8 cellular contexts compared by ENCODE assay signal in the genomic region with DNA sequence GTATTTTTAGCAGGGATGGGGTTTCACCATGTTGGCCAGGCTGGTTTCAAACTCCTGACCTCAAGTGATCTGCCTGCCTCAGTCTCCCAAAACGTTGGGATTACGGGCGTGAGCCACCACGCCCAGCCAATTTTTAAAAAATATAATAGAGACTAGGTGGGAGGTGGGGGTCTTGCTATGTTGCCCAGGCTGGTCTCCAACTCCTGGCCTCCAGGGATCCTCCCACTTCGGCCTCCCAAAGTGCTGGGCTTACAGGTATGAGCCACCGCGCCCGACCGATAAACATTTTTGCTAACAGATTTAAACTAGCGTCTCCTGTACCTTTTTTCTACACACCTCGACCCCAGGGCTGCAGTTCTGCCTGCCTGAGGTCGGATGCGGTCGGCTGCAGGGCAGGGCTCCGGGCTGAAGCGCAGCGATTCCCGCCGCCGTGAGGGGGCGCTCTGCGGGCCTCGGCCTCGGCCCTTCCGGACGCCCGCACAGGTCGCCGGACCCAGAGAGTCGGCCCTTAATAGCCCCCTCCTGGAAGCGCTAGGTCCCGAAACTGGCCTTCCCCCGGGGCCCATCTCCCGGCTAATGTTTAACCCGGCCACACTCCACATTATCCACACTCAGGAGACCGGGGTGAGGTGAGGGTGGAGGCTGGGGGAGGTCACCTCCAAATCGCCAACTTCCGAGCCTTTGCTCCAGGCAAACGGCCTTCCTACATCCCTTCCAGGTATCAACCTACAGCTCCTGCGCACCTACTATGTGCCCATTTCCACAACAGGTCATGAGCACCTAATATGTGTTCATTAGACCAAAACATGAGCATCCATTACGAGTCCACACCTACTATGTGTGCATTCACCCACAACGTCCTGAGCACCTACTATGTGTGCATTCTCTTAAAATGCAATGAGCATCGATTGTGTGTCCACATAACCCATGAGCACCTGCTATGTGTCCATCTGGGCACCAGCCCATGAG. TPM values are rescaled to one million over a fixed set of nuclear protein-coding genes. Genes with fewer than 3 reads are reported as not detected.
DNase-seq lines count a peak whose midpoint lies in the region; ATAC-seq and TF ChIP-seq lines count a peak whose summit lies in the region.

No MANE protein-coding gene starts in this region.

- DNase-seq in heart right ventricle (peak in 1 of 2 donors; percentile 54), cardiac septum (ENCODE audit: low spot score) (no peak), NCI-H1930 (lab: John Stamatoyannopoulos, UW) (peak; percentile 61 to 81), colonic mucosa (peak; percentile 39), natural killer cell (no peak), posterior cingulate gyrus (no peak)

- H3K9me3 Mint-ChIP-seq in natural killer cell = no peaks in the 10 kb centered on the region

- 17 to 20% methylated on average over 43 of the region's 43 CpGs for WGBS in heart right ventricle, 2 donors

- peak overlapping the region; percentile 94 for H3K4me3 Mint-ChIP-seq in natural killer cell

- H3K4me3 ChIP-seq in heart right ventricle (peak overlapping the region in 2 of 10 donors; percentile 62 to 88), colonic mucosa (no peak overlapping the region)

- intact Hi-C loops in heart right ventricle (cut with DNase I) (no loop called here), cardiac septum (cut with DNase I) (loop anchor here (2.0 kb wide), 1 partner anchor 15 kb away; no protein-coding TSS in a partner anchor), colonic mucosa (cut with DNase I) (no loop called here), natural killer cell (cut with micrococcal nuclease) (no loop called here), posterior cingulate gyrus (cut with DNase I) (no loop called here)

- TF ChIP-seq CTCF in heart right ventricle (IDR thresholded peaks at IDR 0.05) (peak; percentile 15 to 73 (median 69)), colonic mucosa (IDR thresholded peaks at IDR 0.05) (peak; percentile 53), natural killer cell (IDR thresholded peaks at IDR 0.05) (peak; percentile 45)

- H3K27me3 ChIP-seq in heart right ventricle = peaks cover 0 to 44% (median 0%) of the 10 kb centered on the region in 7 donors
- H3K27me3 ChIP-seq in colonic mucosa = peaks cover 33% of the 10 kb centered on the region

- ATAC-seq in heart right ventricle (peak in 1 of 8 donors; percentile 19), natural killer cell (peak in 1 of 3 donors; percentile 24), GM19351 (IDR thresholded peaks at IDR 0.05; ENCODE audit: unreplicated experiment) (no peak), GM18517 (IDR thresholded peaks at IDR 0.05; ENCODE audit: unreplicated experiment) (no peak)

- H3K4me1 Mint-ChIP-seq in natural killer cell = peaks cover 11 to 13% of the 10 kb centered on the region in 2 donors

- no peak overlapping the region for H3K9ac ChIP-seq in colonic mucosa (ENCODE audit: low read depth in 2 of 2, low read length in 2 of 2)

- H3K36me3 ChIP-seq in heart right ventricle (no peaks in the 10 kb centered on the region), colonic mucosa (no peaks in the 10 kb centered on the region)

- H3K36me3 Mint-ChIP-seq in natural killer cell = no peaks in the 10 kb centered on the region

- H3K27me3 Mint-ChIP-seq in natural killer cell (ENCODE audit: low read depth in 2 of 2) = peaks cover 11 to 13% of the 10 kb centered on the region in 2 donors

- peaks cover 21 to 55% (median 48%) of the 10 kb centered on the region in 9 donors for H3K4me1 ChIP-seq in heart right ventricle
- peaks cover 11% of the 10 kb centered on the region for H3K4me1 ChIP-seq in colonic mucosa

- H3K27ac ChIP-seq in heart right ventricle (peak overlapping the region in 4 of 10 donors; percentile 87 to 98 (median 96)), colonic mucosa (no peak overlapping the region)

- H3K9me3 ChIP-seq in heart right ventricle (no peaks in the 10 kb centered on the region), colonic mucosa (no peaks in the 10 kb centered on the region)

- H3K27ac Mint-ChIP-seq in natural killer cell = peak overlapping the region; percentile 65 to 76

RNA-seq across cellular contexts. Expression of a gene that starts 2.0 kb away (rescaled TPM):
- 10 to 100 TPM in 8 of 10 donors, 1 to 10 TPM in 2; 9.0 to 16.9 (median 14.9) TPM for total RNA-seq in heart right ventricle
- polyA plus RNA-seq in heart right ventricle = 10 to 100 TPM in 1 of 2 donors, 1 to 10 TPM in 1; 6.9 to 13.1 TPM
- 31.4 TPM for total RNA-seq in cardiac septum
- total RNA-seq in colonic mucosa = 1 to 10 TPM in 1 of 2 donors, under 1 TPM in 1; 0.89 to 4.1 TPM
- total RNA-seq in natural killer cell = under 1 TPM in 2 of 3 donors, not detected in 1; 0.05 to 0.35 TPM

RNA-seq across cellular contexts. Expression of a gene that starts 37.3 kb away (rescaled TPM):
- total RNA-seq in heart right ventricle (10 to 100 TPM; 44.2 to 75.0 (median 55.6) TPM), cardiac septum (43.3 TPM), colonic mucosa (10 to 100 TPM; 28.2 to 43.6 TPM), natural killer cell (10 to 100 TPM; 29.4 to 42.7 (median 39.0) TPM)
- 100 to 1,000 TPM; 136 to 288 TPM for polyA plus RNA-seq in heart right ventricle

RNA-seq across cellular contexts. Expression of a gene that starts 41.0 kb away (rescaled TPM):
- total RNA-seq in heart right ventricle (1 to 10 TPM; 1.8 to 6.6 (median 3.1) TPM), cardiac septum (1.4 TPM), colonic mucosa (10 to 100 TPM in 1 of 2 donors, 1 to 10 TPM in 1; 5.4 to 15.4 TPM), natural killer cell (1 to 10 TPM; 6.5 to 9.6 (median 8.9) TPM)
- 1 to 10 TPM; 2.0 to 4.6 TPM for polyA plus RNA-seq in heart right ventricle

RNA-seq across cellular contexts. Expression of a gene that starts 57.8 kb away (rescaled TPM):
- total RNA-seq in heart right ventricle (10 to 100 TPM in 1 of 10 donors, 1 to 10 TPM in 9; 3.1 to 14.7 (median 5.8) TPM), cardiac septum (6.3 TPM), colonic mucosa (1 to 10 TPM; 2.7 to 4.1 TPM), natural killer cell (under 1 TPM; 0.35 to 0.93 (median 0.78) TPM)
- 10 to 100 TPM in 1 of 2 donors, 1 to 10 TPM in 1; 7.7 to 27.9 TPM for polyA plus RNA-seq in heart right ventricle

Comparison
In these comparisons a context has a peak if more than half of its experiments do, and no peak if none do; other contexts are left out.
1. DNase-seq: peak in NCI-H1930 (2 of 2) and colonic mucosa (single experiment); none in cardiac septum (single experiment), natural killer cell (single experiment) and posterior cingulate gyrus (0 of 10).
2. Peak in every context shown above with its lines, with median percentiles within 50 percentile points of each other: CTCF ChIP-seq.